In the genomic region with DNA sequence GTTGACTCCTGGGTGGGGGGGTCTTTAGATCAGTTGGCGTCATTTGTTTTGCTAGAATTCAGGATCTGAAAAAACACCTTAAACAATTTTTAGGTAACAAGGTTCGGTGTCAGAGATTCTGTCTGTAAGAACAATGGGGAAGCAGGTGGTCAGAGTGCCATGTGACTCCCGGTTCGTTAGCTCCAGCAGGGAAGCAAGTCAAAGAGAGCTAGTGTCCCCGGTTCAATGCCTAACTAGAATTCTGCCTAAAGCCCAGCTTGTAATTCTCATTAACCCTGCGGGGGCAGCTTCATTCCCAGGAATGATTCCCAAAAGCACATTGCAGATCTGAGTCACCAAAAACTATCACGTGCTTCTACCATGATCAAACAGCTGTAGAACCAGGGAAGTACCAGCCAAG, we compare ENCODE assay signal across 19 cellular contexts.
"Had no signal": no experiment of that assay in that cellular context is flagged by ENCODE, and none has a peak within 500 bp of the region (broad histone marks: within the 10 kb centered on the region; RNA-seq: fewer than 3 reads in every experiment).

No MANE protein-coding gene starts in this region.

- H3K9me3 Mint-ChIP-seq: activated B cell treated with CpG ODN at 0.5 μM for 24 hours; activated CD8-positive, alpha-beta T cell treated with anti-CD3 and anti-CD28 coated beads for 36 hours; activated naive CD8-positive, alpha-beta T cell treated with anti-CD3 and anti-CD28 coated beads, Interleukin-2, amount 10 ng/mL, durations not matched to agents 7 days and 5 days; activated T-cell treated with anti-CD3 and anti-CD28 coated beads, Interleukin-2, amount 50 U/mL, for 72 hours; memory B cell; stimulated activated naive CD8-positive, alpha-beta T cell treated with anti-CD3 and anti-CD28 coated beads, Interleukin-15, amount 100 ng/mL, for 72 hours; type B pancreatic cell had no signal

- H3K36me3 ChIP-seq: gastroesophageal sphincter, left ventricle myocardium inferior, spleen had no signal

- DNase-seq: activated B cell treated with CpG ODN at 0.5 μM for 24 hours; activated CD4-positive, alpha-beta T cell treated with anti-CD3 and anti-CD28 coated beads for 48 hours; activated CD8-positive, alpha-beta T cell treated with anti-CD3 and anti-CD28 coated beads for 36 hours; activated gamma-delta T cell treated with Interleukin-2 at 50 U/mL for 16 hours; activated naive CD8-positive, alpha-beta T cell treated with anti-CD3 and anti-CD28 coated beads, Interleukin-2, amount 10 ng/mL, durations not matched to agents 7 days and 5 days; activated T-cell treated with anti-CD3 and anti-CD28 coated beads, Interleukin-2, amount 50 U/mL, for 72 hours; dermis blood vessel endothelial cell; effector memory CD8-positive, alpha-beta T cell; left ventricle myocardium inferior; psoas muscle; spleen; stimulated activated naive CD8-positive, alpha-beta T cell treated with anti-CD3 and anti-CD28 coated beads, Interleukin-15, amount 100 ng/mL, for 72 hours; T-helper 17 cell had no signal

- H3K9me3 ChIP-seq: gastroesophageal sphincter, left ventricle myocardium inferior, psoas muscle had no signal

- H3K4me1 Mint-ChIP-seq: activated B cell treated with CpG ODN at 0.5 μM for 24 hours; activated naive CD8-positive, alpha-beta T cell treated with anti-CD3 and anti-CD28 coated beads, Interleukin-2, amount 10 ng/mL, durations not matched to agents 7 days and 5 days; memory B cell; stimulated activated naive CD8-positive, alpha-beta T cell treated with anti-CD3 and anti-CD28 coated beads, Interleukin-15, amount 100 ng/mL, for 72 hours; T-helper 17 cell had no signal

- H3K4me1 ChIP-seq: gastroesophageal sphincter, left ventricle myocardium inferior, psoas muscle, spleen had no signal

- H3K4me3 Mint-ChIP-seq: activated B cell treated with CpG ODN at 0.5 μM for 24 hours; activated CD8-positive, alpha-beta T cell treated with anti-CD3 and anti-CD28 coated beads for 36 hours; activated naive CD8-positive, alpha-beta T cell treated with anti-CD3 and anti-CD28 coated beads, Interleukin-2, amount 10 ng/mL, durations not matched to agents 7 days and 5 days; activated T-cell treated with anti-CD3 and anti-CD28 coated beads, Interleukin-2, amount 50 U/mL, for 72 hours; effector memory CD8-positive, alpha-beta T cell; memory B cell; stimulated activated naive CD8-positive, alpha-beta T cell treated with anti-CD3 and anti-CD28 coated beads, Interleukin-15, amount 100 ng/mL, for 72 hours; T-helper 17 cell; type B pancreatic cell had no signal

- H3K27me3 ChIP-seq: gastroesophageal sphincter, spleen had no signal

- H3K36me3 Mint-ChIP-seq: activated naive CD8-positive, alpha-beta T cell treated with anti-CD3 and anti-CD28 coated beads, Interleukin-2, amount 10 ng/mL, durations not matched to agents 7 days and 5 days; memory B cell; type B pancreatic cell had no signal

- H3K27ac ChIP-seq: epithelial cell of prostate, gastroesophageal sphincter, left ventricle myocardium inferior, psoas muscle, spleen had no signal

- H3K4me3 ChIP-seq: gastroesophageal sphincter, left ventricle myocardium inferior, psoas muscle, spleen had no signal

- ATAC-seq: activated CD8-positive, alpha-beta T cell treated with anti-CD3 and anti-CD28 coated beads for 36 hours; activated T-cell treated with anti-CD3 and anti-CD28 coated beads, Interleukin-2, amount 50 U/mL, for 72 hours; effector memory CD8-positive, alpha-beta T cell; gastroesophageal sphincter; psoas muscle; sciatic nerve; stimulated activated naive CD8-positive, alpha-beta T cell treated with anti-CD3 and anti-CD28 coated beads, Interleukin-15, amount 100 ng/mL, for 72 hours; T-helper 17 cell had no signal

- FAIRE-seq: keratinocyte had no signal

- H3K27me3 Mint-ChIP-seq: activated B cell treated with CpG ODN at 0.5 μM for 24 hours; activated CD8-positive, alpha-beta T cell treated with anti-CD3 and anti-CD28 coated beads for 36 hours; activated naive CD8-positive, alpha-beta T cell treated with anti-CD3 and anti-CD28 coated beads, Interleukin-2, amount 10 ng/mL, durations not matched to agents 7 days and 5 days; effector memory CD8-positive, alpha-beta T cell; memory B cell; stimulated activated naive CD8-positive, alpha-beta T cell treated with anti-CD3 and anti-CD28 coated beads, Interleukin-15, amount 100 ng/mL, for 72 hours had no signal
